In the genomic region with DNA sequence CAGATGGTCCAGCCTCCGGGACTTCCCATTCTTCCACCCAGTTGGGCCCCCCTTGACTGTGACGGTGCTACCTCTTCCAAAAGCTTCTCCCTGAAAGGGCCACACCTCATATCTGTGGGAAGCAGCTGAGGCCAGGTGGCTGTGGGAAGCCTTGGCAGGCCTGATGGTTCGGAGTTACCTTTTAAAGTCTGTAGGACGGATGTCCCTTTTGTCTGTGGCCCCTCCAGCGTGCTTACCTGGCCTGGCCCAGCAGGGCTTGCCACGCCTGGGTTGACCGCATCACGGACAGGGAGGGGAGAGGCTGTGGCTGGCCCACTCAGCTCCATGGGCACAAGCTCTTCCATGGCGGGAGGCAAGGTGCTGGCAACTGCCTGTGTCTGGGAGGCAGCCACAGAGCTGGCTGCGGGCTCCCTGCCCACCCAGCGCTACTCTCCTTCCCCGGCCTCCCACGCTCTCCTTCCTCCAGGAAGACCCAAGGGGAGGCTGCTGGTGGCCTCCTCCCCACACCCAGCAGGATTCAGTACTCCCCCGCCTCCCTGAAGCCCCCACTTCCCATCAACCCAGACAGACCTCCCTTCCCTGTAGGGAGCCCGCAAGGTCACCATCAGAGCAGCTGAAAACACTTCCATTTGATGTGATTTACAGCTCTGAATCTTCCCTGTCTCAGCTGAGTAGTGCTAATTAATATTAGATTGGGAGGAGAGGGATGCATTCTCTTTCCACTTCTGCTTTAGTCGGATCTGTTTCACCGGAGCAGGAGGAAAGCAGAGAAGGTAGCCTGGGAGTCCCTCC, we compare ENCODE assay signal across 17 cellular contexts. TPM values are rescaled to one million over a fixed set of nuclear protein-coding genes. Genes with fewer than 3 reads are reported as not detected.
DNase-seq lines count a peak whose midpoint lies in the region; ATAC-seq, FAIRE-seq and TF ChIP-seq lines count a peak whose summit lies in the region.
"Had no signal": no experiment of that assay in that cellular context is flagged by ENCODE, and none has a peak within 500 bp of the region (broad histone marks: within the 10 kb centered on the region; RNA-seq: fewer than 3 reads in every experiment).

No MANE protein-coding gene starts in this region.

- no peaks in the 10 kb centered on the region for H3K9me3 Mint-ChIP-seq in nephron progenitor cell
- H3K9me3 Mint-ChIP-seq in type B pancreatic cell = no peaks in the 10 kb centered on the region
- H3K9me3 Mint-ChIP-seq: CD4-positive, alpha-beta T cell; GM23338 had no signal

- H3K27me3 ChIP-seq in H1 (replicated peaks in 1 of 4; ENCODE audit: control insufficient read depth in 3 of 4, extremely low read depth in 1 of 4, insufficient read depth in 3 of 4, low read length in 3 of 4) (no peaks in the 10 kb centered on the region), upper lobe of right lung (peaks cover 2% of the 10 kb centered on the region)

- H3K23ac ChIP-seq in H1 (ENCODE audit: insufficient read length) = no peak overlapping the region

- TF ChIP-seq EP300 in H1 (IDR thresholded peaks at IDR 0.05; ENCODE audit: borderline replicate concordance in 1 of 2, low read depth in 2 of 2, low read length in 2 of 2) = no peak

- no peak overlapping the region for H2BK20ac ChIP-seq in H1 (ENCODE audit: low read length)

- H3K23me2 ChIP-seq in H1 (ENCODE audit: low read depth, low read length) = peaks cover 4% of the 10 kb centered on the region; the same call in 1 of the 2 replicates

- H3K36me3 Mint-ChIP-seq in nephron progenitor cell (ENCODE audit: low read depth) (peaks cover 10% of the 10 kb centered on the region), type B pancreatic cell (no peaks in the 10 kb centered on the region)

- no peak for ATAC-seq in upper lobe of right lung
- ATAC-seq: K562 had no signal

- TF ChIP-seq POLR2A in H1 (IDR thresholded peaks at IDR 0.05; ENCODE audit: control extremely low read depth in 1 of 2, low read depth in 2 of 2, low read length in 2 of 2) = no peak

- H3K4me1 ChIP-seq in H1 (replicated peaks in 1 of 4; ENCODE audit: control insufficient read depth in 3 of 4, insufficient read depth in 4 of 4, low read length in 3 of 4) (peaks cover 4 to 15% (median 11%) of the 10 kb centered on the region in 4 experiments), upper lobe of right lung (no peaks in the 10 kb centered on the region)

- H2BK5ac ChIP-seq in H1 (ENCODE audit: low read depth, low read length) = no peak overlapping the region

- H3K14ac ChIP-seq in H1 (ENCODE audit: insufficient read length) = no peak overlapping the region

- no peak overlapping the region for H2BK15ac ChIP-seq in H1 (ENCODE audit: low read length)

- no peaks in the 10 kb centered on the region for H3K79me1 ChIP-seq in H1 (ENCODE audit: low read depth, low read length)

- H3K4me3 Mint-ChIP-seq in nephron progenitor cell (no peak overlapping the region), type B pancreatic cell (no peak overlapping the region)
- H3K4me3 Mint-ChIP-seq: CD4-positive, alpha-beta T cell; GM23338 had no signal

- 88% methylated on average over 17 of the region's 17 CpGs; no CpG with 5 or more reads in 1 of the 2 experiments for WGBS in H1 (ENCODE audit: extremely low coverage in 1 of 2, insufficient coverage in 1 of 2, insufficient read length in 1 of 2, insufficient replicate concordance in 2 of 2, low coverage in 1 of 2, low lambda C conversion rate in 2 of 2, missing lambda C conversion rate in 1 of 2), 2 experiments

- H3K79me2 ChIP-seq in H1 (ENCODE audit: control insufficient read depth in 1 of 2, insufficient read depth in 2 of 2, low read length in 2 of 2) = no peaks in the 10 kb centered on the region

- peak overlapping the region; percentile 14; the same call in 1 of the 2 replicates for H4K8ac ChIP-seq in H1 (ENCODE audit: extremely low read depth, insufficient read depth, low read length)

- H3K36me3 ChIP-seq in H1 (ENCODE audit: control insufficient read depth in 2 of 4, insufficient read depth in 4 of 4, low read length in 3 of 4) (no peaks in the 10 kb centered on the region), upper lobe of right lung (no peaks in the 10 kb centered on the region)

- H2BK120ac ChIP-seq in H1 (replicated peaks; ENCODE audit: low read depth, low read length) = no peak overlapping the region

- H3K4me3 ChIP-seq in H1 (ENCODE audit: extremely low read depth in 1 of 4, insufficient read depth in 2 of 4, low read depth in 3 of 4, low read length in 4 of 4) = no peak overlapping the region
- H3K4me3 ChIP-seq in upper lobe of right lung = no peak overlapping the region
- H3K4me3 ChIP-seq: GM23338, K562 had no signal

- H3K27me3 Mint-ChIP-seq in nephron progenitor cell (ENCODE audit: low read depth, poor library complexity) (no peaks in the 10 kb centered on the region), type B pancreatic cell (no peaks in the 10 kb centered on the region)
- H3K27me3 Mint-ChIP-seq: CD4-positive, alpha-beta T cell had no signal

- no peak overlapping the region; the same call in 1 of the 2 replicates for H3K18ac ChIP-seq in H1 (ENCODE audit: extremely low read depth, low read length)

- FAIRE-seq in H1 (lab: Jason Lieb, UNC) (no peak), GM19239 (lab: Jason Lieb, UNC) (no peak)
- FAIRE-seq: K562, RCC 7860 had no signal

- peak; percentile 41 for DNase-seq in activated effector memory CD4-positive, alpha-beta T cell treated with anti-CD3 and anti-CD28 coated beads, Interleukin-2, amount 50 U/mL, for 16 hours
- DNase-seq in activated effector memory CD4-positive, alpha-beta T cell treated with Interleukin-2 at 50 U/mL for 16 hours = no peak
- DNase-seq in H1 (ENCODE audit: low read depth in 1 of 2, low spot score in 2 of 2) = no peak
- DNase-seq in nephron progenitor cell = peak; percentile 36
- no peak for DNase-seq in type B pancreatic cell (ENCODE audit: extremely low spot score, unreplicated experiment)
- DNase-seq in GM19239 (ENCODE audit: insufficient read length, low spot score) = no peak
- DNase-seq in amniotic stem cell (lab: John Stamatoyannopoulos, UW) = no peak
- DNase-seq in upper lobe of right lung = no peak
- DNase-seq: CD4-positive, alpha-beta T cell; GF-D8; NCI-H446 treated with DMSO at 0.1 percent for 48 hours had no signal

- H3K4me1 Mint-ChIP-seq in nephron progenitor cell (peaks cover 69% of the 10 kb centered on the region), type B pancreatic cell (ENCODE audit: unreplicated experiment) (peaks cover 48% of the 10 kb centered on the region)

- H3K4ac ChIP-seq in H1 (replicated peaks; ENCODE audit: insufficient read length, low read depth, low read length) = no peak overlapping the region

- peak overlapping the region; percentile 29 for H3K27ac Mint-ChIP-seq in nephron progenitor cell
- peak overlapping the region; percentile 44 for H3K27ac Mint-ChIP-seq in type B pancreatic cell
- H3K27ac Mint-ChIP-seq: GM23338 had no signal

- H4K91ac ChIP-seq in H1 (replicated peaks; ENCODE audit: insufficient read length, low read length) = peak overlapping the region; percentile 25

- no peak overlapping the region for H3K27ac ChIP-seq in H1 (ENCODE audit: low read depth, low read length)
- no peak overlapping the region for H3K27ac ChIP-seq in upper lobe of right lung

- TF ChIP-seq CTCF in H1 (IDR thresholded peaks at IDR 0.05; ENCODE audit: control extremely low read depth in 1 of 3, insufficient read depth in 1 of 3, low read depth in 1 of 3, low read length in 3 of 3) (no peak), nephron progenitor cell (IDR thresholded peaks at IDR 0.05) (no peak), type B pancreatic cell (conservative IDR thresholded peaks at IDR 0.05) (no peak), upper lobe of right lung (IDR thresholded peaks at IDR 0.05) (no peak)

- no peak overlapping the region for H2AK5ac ChIP-seq in H1 (ENCODE audit: low read depth, low read length)

- intact Hi-C loops in upper lobe of right lung (cut with DNase I) = no loop called here

- H2BK12ac ChIP-seq in H1 (ENCODE audit: low read depth, low read length) = no peak overlapping the region

- H3K9me3 ChIP-seq in H1 (ENCODE audit: insufficient read depth in 2 of 2, low read depth in 1 of 2, low read length in 1 of 2) (no peaks in the 10 kb centered on the region), upper lobe of right lung (no peaks in the 10 kb centered on the region)

- H4K20me1 ChIP-seq in H1 (replicated peaks in 1 of 2; ENCODE audit: control insufficient read depth in 1 of 2, insufficient read depth in 2 of 2, low read length in 2 of 2) = no peaks in the 10 kb centered on the region

- H4K5ac ChIP-seq in H1 (ENCODE audit: insufficient read length, low read depth, low read length) = no peak overlapping the region

- no peak overlapping the region for H3K56ac ChIP-seq in H1 (replicated peaks; ENCODE audit: insufficient read length, low read depth, low read length)

- H3K4me2 ChIP-seq in H1 (ENCODE audit: insufficient read depth in 1 of 2, low read depth in 2 of 2, low read length in 2 of 2) = no peak overlapping the region
- H3K4me2 ChIP-seq: GM23338 had no signal

- no peak overlapping the region for H2AFZ ChIP-seq in H1 (ENCODE audit: low read length)
- H2AFZ ChIP-seq: GM23338 had no signal

- POLR2A ChIA-PET in H1 (lab: Charles Lee; ENCODE audit: partially characterized antibody) = no interaction called here

- CTCF ChIA-PET in H1 (lab: Charles Lee; ENCODE audit: partially characterized antibody) = interaction anchor here (1.5 to 2.6 kb wide), 4 partner anchors 9 to 66 kb away, joined by 3 to 17 read pairs (median 7); no protein-coding TSS in a partner anchor

- no peak overlapping the region for H3K9ac ChIP-seq in H1 (replicated peaks in 1 of 4; ENCODE audit: extremely low read depth in 1 of 4, low read depth in 3 of 4, low read length in 3 of 4)

- no peak for TF ChIP-seq RAD21 in H1 (IDR thresholded peaks at IDR 0.05 in 1 of 2, conservative IDR thresholded peaks at IDR 0.05 in 1 of 2; ENCODE audit: low read depth in 2 of 2, low read length in 2 of 2)

TF ChIP-seq in H1, 55 proteins besides CTCF, POLR2A, EP300 and RAD21 (continues in another document):
- TF ChIP-seq SP2 (IDR thresholded peaks at IDR 0.05; ENCODE audit: low read length) (no peak), ASH2L (IDR thresholded peaks at IDR 0.05; ENCODE audit: low read length) (no peak), YY1 (IDR thresholded peaks at IDR 0.05; ENCODE audit: low read depth, low read length) (no peak), RNF2 (IDR thresholded peaks at IDR 0.05; ENCODE audit: borderline replicate concordance, low read depth, low read length, missing control alignments, poor library complexity, severe bottlenecking) (no peak)

RNA-seq across cellular contexts. Expression of a gene that starts 52.7 kb away (rescaled TPM):
- not detected in 2 replicates for total RNA-seq in H1 (2021; fragmentation: NEBNext Ultra II Directional; extraction: Animal tissue kit (Norgen Biotek cat#: 25700))
- polyA plus RNA-seq in H1 (2011; rRNA removed) = not detected in 2 replicates
- not detected for polyA plus RNA-seq in H1 (2011; cell fraction: cytosol; rRNA removed)
- polyA plus RNA-seq in H1 (2011; cell fraction: nucleus; rRNA removed) = not detected
- 0.06 to 0.08 TPM (median 0.08 TPM) in 3 of 4 replicates, not detected in the other for polyA plus RNA-seq in H1 (2012, experiment 1 of 2)
- polyA plus RNA-seq in H1 (2012, experiment 2 of 2) = not detected
- not detected for polyA plus RNA-seq in H1 (2013, experiment 1 of 2)
- polyA plus RNA-seq in H1 (2013, experiment 2 of 2) = not detected
- not detected in 2 replicates for polyA minus RNA-seq in H1 (2011; rRNA and poly(A)+ RNA removed)
- polyA minus RNA-seq in H1 (2011; cell fraction: cytosol; rRNA and poly(A)+ RNA removed) = not detected
- not detected for polyA minus RNA-seq in H1 (2011; cell fraction: nucleus; rRNA and poly(A)+ RNA removed)
- total RNA-seq in type B pancreatic cell (ENCODE audit: low replicate concordance) (4.8 and 5.1 TPM in 2 replicates), upper lobe of right lung (0.20 TPM)
- total RNA-seq: A172, GM23338, K562, OCI-LY7 had no signal
- polyA plus RNA-seq: BJ, GM23338 had no signal

Comparison
In these comparisons a context has a peak if more than half of its experiments do, and no peak if none do; other contexts are left out.
1. DNase-seq: peak in activated effector memory CD4-positive, alpha-beta T cell treated with anti-CD3 and anti-CD28 coated beads, Interleukin-2, amount 50 U/mL, for 16 hours (single experiment) and nephron progenitor cell (single experiment); none in activated effector memory CD4-positive, alpha-beta T cell treated with Interleukin-2 at 50 U/mL for 16 hours (single experiment), H1 (0 of 2), type B pancreatic cell (single experiment), GM19239 (single experiment), amniotic stem cell (single experiment) and upper lobe of right lung (single experiment).